In genomic region chr1:211511030-211511429, GRCh38 we compare ENCODE assay signal across 2 cellular contexts.
TF ChIP-seq lines count a peak whose summit lies in the region.

No MANE protein-coding gene starts in this region.

TF ChIP-seq in HEK293, 187 proteins besides CTCF, POLR2A, EP300 and RAD21 (continued from another document):
- TF ChIP-seq ZNF654 (tag by site-specific recombination; IDR thresholded peaks at IDR 0.05; ENCODE audit: low read depth) (no peak), ZNF530 (tag by site-specific recombination; IDR thresholded peaks at IDR 0.05; ENCODE audit: low read depth) (no peak), KLF7 (tag by site-specific recombination; IDR thresholded peaks at IDR 0.05; ENCODE audit: borderline replicate concordance) (no peak), ZNF341 (tag by site-specific recombination; IDR thresholded peaks at IDR 0.05; ENCODE audit: low read depth) (0 out of 2 replicates have a peak, but pooled peaks have one; percentile 13)

TF ChIP-seq in endothelial cell of umbilical vein, 7 proteins besides CTCF, POLR2A, EP300 and RAD21 (continued from another document):
- TF ChIP-seq MAX (IDR thresholded peaks at IDR 0.05; ENCODE audit: insufficient read depth, insufficient read length), result no peak
TF ChIP-seq in endothelial cell of umbilical vein: peak in this region for 1.
